Comparison of ENCODE assay signal across 28 cellular contexts in the genomic region with DNA sequence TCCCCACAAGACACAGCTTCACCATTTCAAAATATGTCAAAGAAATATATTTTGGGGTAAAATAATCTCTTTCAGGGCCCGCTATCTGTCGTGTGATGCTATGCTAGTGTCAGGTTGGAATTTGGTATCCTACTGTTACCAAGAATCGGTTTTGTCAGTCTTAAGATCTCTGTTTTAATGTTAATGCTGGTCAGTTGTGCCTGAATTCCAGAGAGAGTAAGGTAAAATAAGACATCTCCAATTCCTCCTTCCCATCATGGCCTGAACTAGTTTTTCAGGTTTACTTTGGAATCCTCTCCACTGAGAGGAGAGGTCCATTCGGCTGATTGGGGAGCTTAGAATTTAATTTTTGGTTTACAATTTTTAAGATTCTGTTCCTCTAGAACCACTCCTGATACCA. TPM values are rescaled to one million over a fixed set of nuclear protein-coding genes. Genes with fewer than 3 reads are reported as not detected.
"Had no signal": no experiment of that assay in that cellular context is flagged by ENCODE, and none has a peak within 500 bp of the region (broad histone marks: within the 10 kb centered on the region; RNA-seq: fewer than 3 reads in every experiment).

No MANE protein-coding gene starts in this region.

- H3K9me3 ChIP-seq: SJCRH30 had no signal

- H3K4me1 ChIP-seq: SJCRH30 had no signal

- H3K27ac ChIP-seq: cardiac muscle cell, SJCRH30, SK-N-MC, WERI-Rb-1 had no signal

- H3K4me3 ChIP-seq: cardiac muscle cell, SJCRH30, SK-N-MC had no signal

- ATAC-seq: activated CD8-positive, alpha-beta T cell treated with anti-CD3 and anti-CD28 coated beads for 36 hours; activated T-cell treated with anti-CD3 and anti-CD28 coated beads, Interleukin-2, amount 50 U/mL, for 72 hours; activated T-helper 17 cell treated with anti-CD3 and anti-CD28 coated beads, Interleukin-2, amount 50 U/mL, for 72 hours; Panc1 had no signal

- H3K27me3 ChIP-seq: cardiac muscle cell had no signal

- DNase-seq: activated CD4-positive, alpha-beta T cell treated with anti-CD3 and anti-CD28 coated beads, Interleukin-2, amount 10 ng/mL, durations not matched to agents 24 days and 14 days; activated CD4-positive, alpha-beta T cell treated with anti-CD3 and anti-CD28 coated beads, Interleukin-2, amount 50 U/mL, for 4 hours; activated CD8-positive, alpha-beta T cell treated with anti-CD3 and anti-CD28 coated beads for 36 hours; activated effector memory CD4-positive, alpha-beta T cell treated with anti-CD3 and anti-CD28 coated beads, Interleukin-2, amount 50 U/mL, for 16 hours; activated naive CD4-positive, alpha-beta T cell; activated naive CD4-positive, alpha-beta T cell treated with anti-CD3 and anti-CD28 coated beads, Interleukin-2, amount 50 U/mL, for 16 hours; activated naive CD8-positive, alpha-beta T cell treated with anti-CD3 and anti-CD28 coated beads for 36 hours; activated T-cell treated with anti-CD3 and anti-CD28 coated beads, Interleukin-2, amount 50 U/mL, for 1 hour; activated T-cell treated with anti-CD3 and anti-CD28 coated beads, Interleukin-2, amount 50 U/mL, for 72 hours; amniotic stem cell; aorta; NCI-H1105; NCI-H1417 treated with DMSO at 0.1 percent for 48 hours; NCI-H187 treated with DMSO at 0.1 percent for 48 hours; NCI-H2081; NCI-H2171 treated with DMSO at 0.1 percent for 48 hours; NCI-H2227 treated with DMSO at 0.1 percent for 48 hours; NCI-H446; NCI-H510A treated with DMSO at 0.1 percent for 48 hours; NCI-H69; SHP77; SJCRH30; T1000; WERI-Rb-1 had no signal

- H3K36me3 ChIP-seq: cardiac muscle cell, SJCRH30, WERI-Rb-1 had no signal

RNA-seq across cellular contexts. Expression of a gene that starts 39.2 kb away (rescaled TPM):
- total RNA-seq: cardiac muscle cell had no signal
